ENCODE assay signal across 21 cellular contexts in genomic region chr5:82384025-82384750, GRCh38.
"Had no signal": no experiment of that assay in that cellular context is flagged by ENCODE, and none has a peak within 500 bp of the region (broad histone marks: within the 10 kb centered on the region; RNA-seq: fewer than 3 reads in every experiment).

No MANE protein-coding gene starts in this region.

- DNase-seq: activated CD4-positive, alpha-beta T cell treated with anti-CD3 and anti-CD28 coated beads, Interleukin-2, amount 10 ng/mL, durations not matched to agents 7 days and 5 days; activated CD8-positive, alpha-beta T cell treated with anti-CD3 and anti-CD28 coated beads, Interleukin-2, amount 10 ng/mL, durations not matched to agents 7 days and 5 days; activated naive CD4-positive, alpha-beta T cell treated with anti-CD3 and anti-CD28 coated beads for 36 hours; activated T-cell treated with anti-CD3 and anti-CD28 coated beads, Interleukin-2, amount 50 U/mL, for 24 hours; anterior cingulate cortex; cerebellar nuclear complex; effector CD8-positive, alpha-beta T cell; foreskin keratinocyte; hypothalamus; islet precursor cell; occipital lobe; stimulated activated CD4-positive, alpha-beta T cell treated with anti-CD3 and anti-CD28 coated beads, Interleukin-15, amount 100 ng/mL, for 24 hours; stimulated activated CD4-positive, alpha-beta T cell treated with anti-CD3 and anti-CD28 coated beads, Interleukin-4, amount 100 ng/mL, for 1 hour; stomach had no signal

- H3K27ac ChIP-seq: esophagus muscularis mucosa, foreskin keratinocyte, stomach had no signal

- H3K4me1 ChIP-seq: breast epithelium, foreskin keratinocyte had no signal

- H3K4me3 Mint-ChIP-seq: activated CD4-positive, alpha-beta T cell treated with anti-CD3 and anti-CD28 coated beads, Interleukin-2, amount 10 ng/mL, durations not matched to agents 7 days and 5 days; activated CD8-positive, alpha-beta T cell treated with anti-CD3 and anti-CD28 coated beads, Interleukin-2, amount 10 ng/mL, durations not matched to agents 7 days and 5 days; activated naive CD4-positive, alpha-beta T cell treated with anti-CD3 and anti-CD28 coated beads for 36 hours; activated T-cell treated with anti-CD3 and anti-CD28 coated beads, Interleukin-2, amount 50 U/mL, for 24 hours; dendritic cell treated with granulocyte-macrophage colony-stimulating factor and Interleukin-4, amounts not matched to agents 40 ng/mL and 50 ng/mL, for 4 days; mesothelial cell of epicardium; natural killer cell treated with Interleukin-12 subunit alpha and Interleukin-12 subunit beta and Interleukin-15 and Interleukin-18, amount 100 ng/mL, for 72 hours; T-helper 1 cell treated with Interleukin-12 subunit alpha and Interleukin-12 subunit beta and Interleukin-4 antibody, amounts not matched to agents 30 μg/mL and 1 μg/mL, for 36 hours had no signal

- H3K9me3 ChIP-seq: breast epithelium, esophagus muscularis mucosa, stomach had no signal

- H3K27me3 Mint-ChIP-seq: activated CD4-positive, alpha-beta T cell treated with anti-CD3 and anti-CD28 coated beads, Interleukin-2, amount 10 ng/mL, durations not matched to agents 7 days and 5 days; activated T-cell treated with anti-CD3 and anti-CD28 coated beads, Interleukin-2, amount 50 U/mL, for 24 hours had no signal

- H3K27me3 ChIP-seq: breast epithelium, esophagus muscularis mucosa, foreskin keratinocyte, stomach had no signal

- H3K36me3 ChIP-seq: breast epithelium, esophagus muscularis mucosa, stomach had no signal

- H3K4me3 ChIP-seq: breast epithelium, esophagus muscularis mucosa, skin epidermis, stomach had no signal

- H3K9me3 Mint-ChIP-seq: activated naive CD4-positive, alpha-beta T cell treated with anti-CD3 and anti-CD28 coated beads for 36 hours had no signal

- H3K27ac Mint-ChIP-seq: activated CD4-positive, alpha-beta T cell treated with anti-CD3 and anti-CD28 coated beads, Interleukin-2, amount 10 ng/mL, durations not matched to agents 7 days and 5 days; activated CD8-positive, alpha-beta T cell treated with anti-CD3 and anti-CD28 coated beads, Interleukin-2, amount 10 ng/mL, durations not matched to agents 7 days and 5 days; activated naive CD4-positive, alpha-beta T cell treated with anti-CD3 and anti-CD28 coated beads for 36 hours; activated T-cell treated with anti-CD3 and anti-CD28 coated beads, Interleukin-2, amount 50 U/mL, for 24 hours; dendritic cell treated with granulocyte-macrophage colony-stimulating factor and Interleukin-4, amounts not matched to agents 40 ng/mL and 50 ng/mL, for 4 days; mesothelial cell of epicardium; T-helper 1 cell treated with Interleukin-12 subunit alpha and Interleukin-12 subunit beta and Interleukin-4 antibody, amounts not matched to agents 30 μg/mL and 1 μg/mL, for 36 hours had no signal
